In genomic region chr17:61309362-61309761, GRCh38 we compare ENCODE assay signal across 26 cellular contexts.
A peak's percentile ranks its signal among the peaks of the same experiment; 100 is the strongest.
DNase-seq lines count a peak whose midpoint lies in the region; ATAC-seq, FAIRE-seq and TF ChIP-seq lines count a peak whose summit lies in the region.
"Had no signal": no experiment of that assay in that cellular context is flagged by ENCODE, and none has a peak within 500 bp of the region (broad histone marks: within the 10 kb centered on the region; RNA-seq: fewer than 3 reads in every experiment).

No MANE protein-coding gene starts in this region.

- H3K4me3 ChIP-seq in ACC112 (ENCODE audit: low read depth, low read length) (no peak overlapping the region), astrocyte (ENCODE audit: insufficient read depth, low read depth, low read length) (no peak overlapping the region), left lung (no peak overlapping the region), skeletal muscle satellite cell (ENCODE audit: low read length) (peak overlapping the region; percentile 14)
- H3K4me3 ChIP-seq: ascending aorta; BLaER1 treated with 17β-estradiol and CSF1 and Interleukin-3, amounts not matched to agents 10 nM and 100 nM; SK-N-MC; thyroid gland had no signal

- H3K4me2 ChIP-seq in astrocyte (ENCODE audit: low read length) (peak overlapping the region; percentile 58), skeletal muscle satellite cell (ENCODE audit: low read length) (no peak overlapping the region)
- H3K4me2 ChIP-seq: BLaER1 treated with 17β-estradiol and CSF1 and Interleukin-3, amounts not matched to agents 10 nM and 100 nM had no signal

- in situ Hi-C loops in GM13977 (cut with MboI; ENCODE audit: low pct_unique_long_range_greater_than_20kb, low sequenced_read_pairs, unreplicated experiment) = no loop called here

- H4K20me1 ChIP-seq in astrocyte (ENCODE audit: insufficient read depth, low read length) = no peaks in the 10 kb centered on the region
- H4K20me1 ChIP-seq: BLaER1 treated with 17β-estradiol and CSF1 and Interleukin-3, amounts not matched to agents 10 nM and 100 nM had no signal

- ATAC-seq in left lung = no peak
- ATAC-seq in HG02763 (IDR thresholded peaks at IDR 0.05; ENCODE audit: unreplicated experiment) = no peak
- ATAC-seq in left lobe of liver = no peak
- ATAC-seq: activated CD8-positive, alpha-beta memory T cell treated with anti-CD3 and anti-CD28 coated beads, Interleukin-2, amount 10 ng/mL, durations not matched to agents 7 days and 5 days; activated naive CD4-positive, alpha-beta T cell treated with anti-CD3 and anti-CD28 coated beads, Interleukin-2, amount 50 U/mL, for 72 hours; naive thymus-derived CD8-positive, alpha-beta T cell had no signal

- H3K9me3 Mint-ChIP-seq in astrocyte (ENCODE audit: unreplicated experiment) = no peaks in the 10 kb centered on the region
- H3K9me3 Mint-ChIP-seq: activated CD4-positive, alpha-beta T cell treated with anti-CD3 and anti-CD28 coated beads, Interleukin-2, amount 10 ng/mL, durations not matched to agents 7 days and 5 days; activated naive CD4-positive, alpha-beta T cell treated with anti-CD3 and anti-CD28 coated beads, Interleukin-2, amount 50 U/mL, for 72 hours; naive thymus-derived CD8-positive, alpha-beta T cell; T-helper 2 cell treated with Interferon-gamma antibody and Interleukin-4, amounts not matched to agents 5 μg/mL and 100 μg/mL, for 36 hours had no signal

- H3K27me3 ChIP-seq in ACC112 (ENCODE audit: insufficient read depth, low read length) (no peaks in the 10 kb centered on the region), astrocyte (ENCODE audit: insufficient read depth, low read length) (no peaks in the 10 kb centered on the region), left lung (no peaks in the 10 kb centered on the region), skeletal muscle satellite cell (ENCODE audit: control insufficient read depth, insufficient read depth, low read length) (no peaks in the 10 kb centered on the region)
- H3K27me3 ChIP-seq: ascending aorta; BLaER1 treated with 17β-estradiol and CSF1 and Interleukin-3, amounts not matched to agents 10 nM and 100 nM; thyroid gland had no signal

- H3K9ac ChIP-seq in astrocyte (ENCODE audit: low read length) = peak overlapping the region; percentile 60
- H3K9ac ChIP-seq in skeletal muscle satellite cell (ENCODE audit: low read depth, low read length) = peak overlapping the region; percentile 77
- H3K9ac ChIP-seq: BLaER1 treated with 17β-estradiol and CSF1 and Interleukin-3, amounts not matched to agents 10 nM and 100 nM had no signal

- H3K27me3 Mint-ChIP-seq in astrocyte (ENCODE audit: low read depth, unreplicated experiment) = no peaks in the 10 kb centered on the region
- H3K27me3 Mint-ChIP-seq: activated CD4-positive, alpha-beta T cell treated with anti-CD3 and anti-CD28 coated beads, Interleukin-2, amount 10 ng/mL, durations not matched to agents 7 days and 5 days; activated CD8-positive, alpha-beta memory T cell treated with anti-CD3 and anti-CD28 coated beads, Interleukin-2, amount 10 ng/mL, durations not matched to agents 7 days and 5 days; naive thymus-derived CD8-positive, alpha-beta T cell had no signal

- peak overlapping the region; percentile 80 for H3K27ac Mint-ChIP-seq in astrocyte (ENCODE audit: unreplicated experiment)
- H3K27ac Mint-ChIP-seq: activated CD4-positive, alpha-beta T cell treated with anti-CD3 and anti-CD28 coated beads, Interleukin-2, amount 10 ng/mL, durations not matched to agents 7 days and 5 days; activated CD8-positive, alpha-beta memory T cell treated with anti-CD3 and anti-CD28 coated beads, Interleukin-2, amount 10 ng/mL, durations not matched to agents 7 days and 5 days; activated naive CD4-positive, alpha-beta T cell treated with anti-CD3 and anti-CD28 coated beads, Interleukin-2, amount 50 U/mL, for 72 hours; naive thymus-derived CD8-positive, alpha-beta T cell; T-helper 2 cell treated with Interferon-gamma antibody and Interleukin-4, amounts not matched to agents 5 μg/mL and 100 μg/mL, for 36 hours had no signal

- no peaks in the 10 kb centered on the region for H3K9me3 ChIP-seq in astrocyte (ENCODE audit: insufficient read depth, low read depth, low read length)
- H3K9me3 ChIP-seq in left lung = no peaks in the 10 kb centered on the region
- no peaks in the 10 kb centered on the region for H3K9me3 ChIP-seq in skeletal muscle satellite cell (replicated peaks; ENCODE audit: low read length)
- H3K9me3 ChIP-seq: ascending aorta; BLaER1 treated with 17β-estradiol and CSF1 and Interleukin-3, amounts not matched to agents 10 nM and 100 nM; thyroid gland had no signal

- H3K36me3 ChIP-seq in ACC112 (ENCODE audit: insufficient read depth, low read length) (no peaks in the 10 kb centered on the region), astrocyte (ENCODE audit: insufficient read depth, low read length) (no peaks in the 10 kb centered on the region), left lung (no peaks in the 10 kb centered on the region), skeletal muscle satellite cell (ENCODE audit: insufficient read depth, low read length) (no peaks in the 10 kb centered on the region)
- H3K36me3 ChIP-seq: ascending aorta; BLaER1 treated with 17β-estradiol and CSF1 and Interleukin-3, amounts not matched to agents 10 nM and 100 nM; thyroid gland had no signal

- no peak overlapping the region for H3K4me3 Mint-ChIP-seq in astrocyte (ENCODE audit: unreplicated experiment)
- H3K4me3 Mint-ChIP-seq: activated CD4-positive, alpha-beta T cell treated with anti-CD3 and anti-CD28 coated beads, Interleukin-2, amount 10 ng/mL, durations not matched to agents 7 days and 5 days; activated CD8-positive, alpha-beta memory T cell treated with anti-CD3 and anti-CD28 coated beads, Interleukin-2, amount 10 ng/mL, durations not matched to agents 7 days and 5 days; naive thymus-derived CD8-positive, alpha-beta T cell; T-helper 2 cell treated with Interferon-gamma antibody and Interleukin-4, amounts not matched to agents 5 μg/mL and 100 μg/mL, for 36 hours had no signal

- intact Hi-C loops in left lung (cut with DNase I) = no loop called here

- TF ChIP-seq CTCF in astrocyte (IDR thresholded peaks at IDR 0.05; ENCODE audit: insufficient read depth, low read depth, low read length) (no peak), left lung (IDR thresholded peaks at IDR 0.05) (no peak), GM13977 (IDR thresholded peaks at IDR 0.05; ENCODE audit: extremely low read depth, insufficient read depth, missing control alignments) (no peak)

- H3K36me3 Mint-ChIP-seq in astrocyte (ENCODE audit: low read depth, unreplicated experiment) = peaks cover 4% of the 10 kb centered on the region
- H3K36me3 Mint-ChIP-seq: activated CD8-positive, alpha-beta memory T cell treated with anti-CD3 and anti-CD28 coated beads, Interleukin-2, amount 10 ng/mL, durations not matched to agents 7 days and 5 days; activated naive CD4-positive, alpha-beta T cell treated with anti-CD3 and anti-CD28 coated beads, Interleukin-2, amount 50 U/mL, for 72 hours had no signal

- H3K79me2 ChIP-seq in ACC112 (ENCODE audit: control insufficient read depth, insufficient read depth, low read length, unreplicated experiment) (no peaks in the 10 kb centered on the region), astrocyte (ENCODE audit: insufficient read depth, low read length) (no peaks in the 10 kb centered on the region)

- FAIRE-seq in astrocyte (lab: Jason Lieb, UNC) = no peak
- FAIRE-seq: D721Med, H1, kidney had no signal

- peak overlapping the region; percentile 98 for H3K27ac ChIP-seq in ACC112 (ENCODE audit: low read depth, low read length)
- peak overlapping the region; percentile 92 for H3K27ac ChIP-seq in astrocyte (ENCODE audit: low read depth, low read length)
- H3K27ac ChIP-seq in left lung = peak overlapping the region; percentile 33 to 40
- H3K27ac ChIP-seq: ascending aorta; BLaER1 treated with 17β-estradiol and CSF1 and Interleukin-3, amounts not matched to agents 10 nM and 100 nM; SK-N-MC; thyroid gland; VCaP had no signal

- H2AFZ ChIP-seq in ACC112 (ENCODE audit: low read length, unreplicated experiment) (peak overlapping the region; percentile 74), astrocyte (ENCODE audit: low read depth, low read length) (peak overlapping the region; percentile 22)

- DNase-seq in astrocyte (ENCODE audit: low read depth) (no peak), left lung (no peak), NCI-H1694 (lab: John Stamatoyannopoulos, UW) (no peak), GM13977 (ENCODE audit: low spot score) (no peak), left lobe of liver (ENCODE audit: low spot score) (no peak)
- DNase-seq: ACHN; activated CD4-positive, alpha-beta T cell treated with anti-CD3 and anti-CD28 coated beads, Interleukin-2, amount 10 ng/mL, durations not matched to agents 7 days and 5 days; activated CD8-positive, alpha-beta memory T cell treated with anti-CD3 and anti-CD28 coated beads, Interleukin-2, amount 10 ng/mL, durations not matched to agents 7 days and 5 days; cerebellar nuclear complex; effector CD8-positive, alpha-beta T cell; kidney; naive thymus-derived CD8-positive, alpha-beta T cell; NCI-H2107; RPMI8226; thyroid gland had no signal

- H3K4me1 ChIP-seq in ACC112 (ENCODE audit: control insufficient read depth, insufficient read depth, low read length, unreplicated experiment) = peaks cover 37% of the 10 kb centered on the region
- H3K4me1 ChIP-seq in astrocyte (ENCODE audit: insufficient read depth, low read length) = peaks cover 35% of the 10 kb centered on the region
- peaks cover 0 to 8% of the 10 kb centered on the region in 2 donors for H3K4me1 ChIP-seq in left lung
- peaks cover 51% of the 10 kb centered on the region for H3K4me1 ChIP-seq in skeletal muscle satellite cell (ENCODE audit: control insufficient read depth, insufficient read depth, low read length)
- H3K4me1 ChIP-seq: BLaER1 treated with 17β-estradiol and CSF1 and Interleukin-3, amounts not matched to agents 10 nM and 100 nM had no signal

- H3K4me1 Mint-ChIP-seq in astrocyte (ENCODE audit: low read depth, unreplicated experiment) = peaks cover 33% of the 10 kb centered on the region
- H3K4me1 Mint-ChIP-seq: activated CD4-positive, alpha-beta T cell treated with anti-CD3 and anti-CD28 coated beads, Interleukin-2, amount 10 ng/mL, durations not matched to agents 7 days and 5 days; activated CD8-positive, alpha-beta memory T cell treated with anti-CD3 and anti-CD28 coated beads, Interleukin-2, amount 10 ng/mL, durations not matched to agents 7 days and 5 days; naive thymus-derived CD8-positive, alpha-beta T cell had no signal

Comparison
In these comparisons a context has a peak if more than half of its experiments do, and no peak if none do; other contexts are left out.
1. H3K27ac ChIP-seq: peak in every context shown above with its lines; median percentile 98 in ACC112; 92 in astrocyte; 36 in left lung.